In the genomic region with DNA sequence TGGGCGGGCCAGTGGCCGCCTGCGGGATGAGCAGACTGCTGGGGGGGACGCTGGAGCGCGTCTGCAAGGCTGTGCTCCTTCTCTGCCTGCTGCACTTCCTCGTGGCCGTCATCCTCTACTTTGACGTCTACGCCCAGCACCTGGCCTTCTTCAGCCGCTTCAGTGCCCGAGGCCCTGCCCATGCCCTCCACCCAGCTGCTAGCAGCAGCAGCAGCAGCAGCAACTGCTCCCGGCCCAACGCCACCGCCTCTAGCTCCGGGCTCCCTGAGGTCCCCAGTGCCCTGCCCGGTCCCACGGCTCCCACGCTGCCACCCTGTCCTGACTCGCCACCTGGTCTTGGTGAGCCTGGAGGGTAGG, we compare ENCODE assay signal across 1 cellular context.
TF ChIP-seq lines count a peak whose summit lies in the region.

No MANE protein-coding gene starts in this region.

TF ChIP-seq in GM12878, 131 proteins besides CTCF, POLR2A, EP300 and RAD21:
- TF ChIP-seq MTA2 (IDR thresholded peaks at IDR 0.05; ENCODE audit: low read depth) (no peak), MEF2B (IDR thresholded peaks at IDR 0.05; ENCODE audit: partially characterized antibody, poor library complexity, severe bottlenecking) (no peak), ATF7 (IDR thresholded peaks at IDR 0.05; ENCODE audit: low read depth) (no peak), HDAC6 (IDR thresholded peaks at IDR 0.05; ENCODE audit: unreplicated experiment) (no peak)
TF ChIP-seq in GM12878: peak in this region for 0.
